In genomic region chr6:16804007-16804303, GRCh38 we compare ENCODE assay signal across 1 cellular context.
TF ChIP-seq lines count a peak whose summit lies in the region.

No MANE protein-coding gene starts in this region.

TF ChIP-seq in WTC11, 78 proteins besides CTCF, POLR2A, EP300 and RAD21 (continued from another document):
- TF ChIP-seq CBFB (CRISPR knock-in tag; IDR thresholded peaks at IDR 0.05; ENCODE audit: low read depth) (no peak), ZNF219 (CRISPR knock-in tag; IDR thresholded peaks at IDR 0.05; ENCODE audit: borderline replicate concordance) (no peak), ATF3 (CRISPR knock-in tag; conservative IDR thresholded peaks at IDR 0.05) (no peak), ZNF121 (CRISPR knock-in tag; IDR thresholded peaks at IDR 0.05) (no peak), FOXJ3 (CRISPR knock-in tag; IDR thresholded peaks at IDR 0.05; ENCODE audit: borderline replicate concordance) (no peak), TCF7 (CRISPR knock-in tag; IDR thresholded peaks at IDR 0.05; ENCODE audit: low read depth) (no peak), E2F5 (CRISPR knock-in tag; IDR thresholded peaks at IDR 0.05) (no peak), ZNF281 (CRISPR knock-in tag; IDR thresholded peaks at IDR 0.05) (no peak), ARID4B (CRISPR knock-in tag; IDR thresholded peaks at IDR 0.05; ENCODE audit: borderline replicate concordance) (no peak), ZNF512 (CRISPR knock-in tag; IDR thresholded peaks at IDR 0.05; ENCODE audit: borderline replicate concordance) (no peak), SMAD4 (CRISPR knock-in tag; IDR thresholded peaks at IDR 0.05) (no peak)
